ENCODE assay signal across 18 cellular contexts in the genomic region with DNA sequence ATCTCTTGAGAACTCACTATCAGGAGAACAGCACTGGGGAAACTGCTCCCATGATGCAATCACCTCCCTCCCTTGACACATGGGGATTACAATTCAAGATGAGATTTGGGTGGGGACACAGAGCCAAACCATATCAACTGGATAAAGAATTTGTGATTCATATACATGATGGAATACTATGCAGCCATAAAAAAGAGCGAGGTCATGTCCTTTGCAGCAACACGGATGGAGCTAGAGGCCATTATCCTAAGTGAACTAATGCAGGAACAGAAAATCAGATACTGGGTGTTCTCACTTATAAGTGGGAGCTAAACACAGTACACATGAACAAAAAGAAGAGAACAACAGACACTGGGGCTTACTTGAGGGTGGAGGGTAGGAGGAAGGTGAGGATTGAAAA.
"Had no signal": no experiment of that assay in that cellular context is flagged by ENCODE, and none has a peak within 500 bp of the region (broad histone marks: within the 10 kb centered on the region; RNA-seq: fewer than 3 reads in every experiment).

No MANE protein-coding gene starts in this region.

- DNase-seq: activated CD4-positive, alpha-beta memory T cell treated with anti-CD3 and anti-CD28 coated beads, Interleukin-2, amount 10 ng/mL, durations not matched to agents 7 days and 5 days; activated CD4-positive, alpha-beta T cell treated with anti-CD3 and anti-CD28 coated beads for 4 hours; activated CD8-positive, alpha-beta memory T cell treated with anti-CD3 and anti-CD28 coated beads, Interleukin-2, amount 50 U/mL, for 48 hours; activated naive CD4-positive, alpha-beta T cell treated with Interleukin-2 at 50 U/mL for 16 hours; effector CD8-positive, alpha-beta T cell; mesenchymal stem cell; mucosa of descending colon; naive B cell; SJCRH30; stimulated activated CD4-positive, alpha-beta T cell treated with anti-CD3 and anti-CD28 coated beads, Interleukin-4, amount 100 ng/mL, for 4 hours; stimulated activated naive B cell treated with anti-CD40 and anti-IgM and Interleukin-4, amounts not matched to agents 10 μg/mL and 1 μg/mL and 100 μg/mL, for 72 hours; T-helper 17 cell; thyroid gland; WERI-Rb-1 had no signal

- H3K27ac Mint-ChIP-seq: dendritic cell treated with granulocyte-macrophage colony-stimulating factor and Interleukin-4, amounts not matched to agents 40 ng/mL and 50 ng/mL, for 4 days; T-helper 17 cell had no signal

- H3K9me3 ChIP-seq: mucosa of descending colon, prostate gland, right atrium auricular region, SJCRH30, thyroid gland had no signal

- H3K27ac ChIP-seq: prostate gland, right atrium auricular region, SJCRH30, thyroid gland, WERI-Rb-1 had no signal

- H3K4me3 Mint-ChIP-seq: activated CD4-positive, alpha-beta memory T cell treated with anti-CD3 and anti-CD28 coated beads, Interleukin-2, amount 10 ng/mL, durations not matched to agents 7 days and 5 days; dendritic cell treated with granulocyte-macrophage colony-stimulating factor and Interleukin-4, amounts not matched to agents 40 ng/mL and 50 ng/mL, for 4 days; naive B cell; stimulated activated naive B cell treated with anti-CD40 and anti-IgM and Interleukin-4, amounts not matched to agents 10 μg/mL and 1 μg/mL and 100 μg/mL, for 72 hours; T-helper 17 cell had no signal

- ATAC-seq: mucosa of descending colon; stimulated activated naive B cell treated with anti-CD40 and anti-IgM and Interleukin-4, amounts not matched to agents 10 μg/mL and 1 μg/mL and 100 μg/mL, for 72 hours; T-helper 17 cell had no signal

- H3K4me3 ChIP-seq: mucosa of descending colon, prostate gland, right atrium auricular region, SJCRH30, smooth muscle cell, thyroid gland had no signal

- H3K27me3 Mint-ChIP-seq: activated CD4-positive, alpha-beta memory T cell treated with anti-CD3 and anti-CD28 coated beads, Interleukin-2, amount 10 ng/mL, durations not matched to agents 7 days and 5 days; dendritic cell treated with granulocyte-macrophage colony-stimulating factor and Interleukin-4, amounts not matched to agents 40 ng/mL and 50 ng/mL, for 4 days; naive B cell; stimulated activated naive B cell treated with anti-CD40 and anti-IgM and Interleukin-4, amounts not matched to agents 10 μg/mL and 1 μg/mL and 100 μg/mL, for 72 hours; T-helper 17 cell had no signal

- H3K4me1 ChIP-seq: prostate gland, right atrium auricular region, SJCRH30 had no signal

- H3K27me3 ChIP-seq: right atrium auricular region, SJCRH30, thyroid gland had no signal
